ENCODE assay signal across 22 cellular contexts in the genomic region with DNA sequence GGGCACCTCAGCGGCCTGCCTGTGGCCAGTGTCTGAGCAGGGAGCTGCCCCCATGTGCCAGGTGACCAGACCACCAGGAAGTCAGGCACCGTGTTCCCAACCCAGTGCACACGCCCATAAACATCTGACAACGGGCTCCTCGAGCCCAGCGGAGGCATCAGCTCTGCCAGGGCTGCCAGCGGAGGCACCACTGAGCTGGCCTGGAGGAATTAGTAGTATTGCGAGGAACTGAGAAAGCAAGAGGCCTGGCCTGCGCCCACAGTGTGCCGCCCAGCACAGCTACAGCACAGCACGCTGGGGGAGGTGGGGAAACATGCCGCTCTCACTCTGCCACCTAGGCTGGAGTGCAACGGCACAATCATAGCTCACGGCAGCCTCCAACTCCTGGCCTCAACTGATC. TPM values are rescaled to one million over a fixed set of nuclear protein-coding genes. Genes with fewer than 3 reads are reported as not detected.
"Had no signal": no experiment of that assay in that cellular context is flagged by ENCODE, and none has a peak within 500 bp of the region (broad histone marks: within the 10 kb centered on the region; RNA-seq: fewer than 3 reads in every experiment).

No MANE protein-coding gene starts in this region.

- FAIRE-seq: astrocyte, bronchial epithelial cell, endothelial cell of umbilical vein had no signal

- H3K36me3 ChIP-seq: WERI-Rb-1 had no signal

- H3K9me3 ChIP-seq: adrenal gland, esophagus muscularis mucosa, gastroesophageal sphincter, heart right ventricle, sigmoid colon, stomach had no signal

- H3K9me3 Mint-ChIP-seq: activated naive CD4-positive, alpha-beta T cell treated with anti-CD3 and anti-CD28 coated beads, Interleukin-2, amount 50 U/mL, for 24 hours; natural killer cell; stimulated activated effector memory CD8-positive, alpha-beta T cell treated with anti-CD3 and anti-CD28 coated beads, Interleukin-12 subunit alpha, Interleukin-12 subunit beta, amount 100 ng/mL, for 72 hours had no signal

- H3K79me2 ChIP-seq: parathyroid adenoma had no signal

- H3K4me1 Mint-ChIP-seq: activated naive CD4-positive, alpha-beta T cell treated with anti-CD3 and anti-CD28 coated beads, Interleukin-2, amount 50 U/mL, for 24 hours; natural killer cell; stimulated activated effector memory CD8-positive, alpha-beta T cell treated with anti-CD3 and anti-CD28 coated beads, Interleukin-12 subunit alpha, Interleukin-12 subunit beta, amount 100 ng/mL, for 72 hours had no signal

- H3K4me3 ChIP-seq: adrenal gland, esophagus muscularis mucosa, gastroesophageal sphincter, heart right ventricle, sigmoid colon, stomach had no signal

- H2AFZ ChIP-seq: parathyroid adenoma had no signal

- H3K4me3 Mint-ChIP-seq: activated naive CD4-positive, alpha-beta T cell treated with anti-CD3 and anti-CD28 coated beads, Interleukin-2, amount 50 U/mL, for 24 hours; natural killer cell; stimulated activated effector memory CD8-positive, alpha-beta T cell treated with anti-CD3 and anti-CD28 coated beads, Interleukin-12 subunit alpha, Interleukin-12 subunit beta, amount 100 ng/mL, for 72 hours had no signal

- H3K9ac ChIP-seq: parathyroid adenoma had no signal

- H3K27ac ChIP-seq: adrenal gland, esophagus muscularis mucosa, gastroesophageal sphincter, heart right ventricle, parathyroid adenoma, sigmoid colon, stomach, WERI-Rb-1 had no signal

- H3K27me3 ChIP-seq: adrenal gland, esophagus muscularis mucosa, gastroesophageal sphincter, heart right ventricle, sigmoid colon, stomach had no signal

- DNase-seq: activated CD4-positive, alpha-beta T cell treated with anti-CD3 and anti-CD28 coated beads, Interleukin-2, amount 50 U/mL, for 48 hours; activated gamma-delta T cell; adrenal gland; cerebellar nuclear complex; cortex of kidney; effector CD8-positive, alpha-beta T cell; heart right ventricle; mesenchymal stem cell; natural killer cell; sigmoid colon; stimulated activated CD4-positive, alpha-beta T cell treated with anti-CD3 and anti-CD28 coated beads, Interleukin-4, amount 100 ng/mL, for 24 hours; stomach; trophoblast cell; WERI-Rb-1 had no signal

- H3K27ac Mint-ChIP-seq: activated naive CD4-positive, alpha-beta T cell treated with anti-CD3 and anti-CD28 coated beads, Interleukin-2, amount 50 U/mL, for 24 hours; natural killer cell; stimulated activated effector memory CD8-positive, alpha-beta T cell treated with anti-CD3 and anti-CD28 coated beads, Interleukin-12 subunit alpha, Interleukin-12 subunit beta, amount 100 ng/mL, for 72 hours had no signal

- H3K27me3 Mint-ChIP-seq: activated naive CD4-positive, alpha-beta T cell treated with anti-CD3 and anti-CD28 coated beads, Interleukin-2, amount 50 U/mL, for 24 hours had no signal

- H3K4me1 ChIP-seq: adrenal gland, esophagus muscularis mucosa, gastroesophageal sphincter, parathyroid adenoma, sigmoid colon, stomach had no signal

- ATAC-seq: gastroesophageal sphincter; heart right ventricle; natural killer cell; stimulated activated effector memory CD8-positive, alpha-beta T cell treated with anti-CD3 and anti-CD28 coated beads, Interleukin-12 subunit alpha, Interleukin-12 subunit beta, amount 100 ng/mL, for 72 hours had no signal

RNA-seq across cellular contexts. Expression of a gene that starts 45.3 kb away (rescaled TPM):
- polyA plus RNA-seq: endothelial cell of umbilical vein had no signal
